1 cellular context compared by ENCODE assay signal in genomic region chr16:58459344-58460218, GRCh38.
TF ChIP-seq lines count a peak whose summit lies in the region.

No MANE protein-coding gene starts in this region.

TF ChIP-seq in SK-N-SH treated with all-trans-retinoic acid at 6 μM for 48 hours, 23 proteins besides CTCF, POLR2A, EP300 and RAD21 (continued from another document):
- no peak for TF ChIP-seq ZFP3 (CRISPR knock-in tag; IDR thresholded peaks at IDR 0.05)
- TF ChIP-seq ZNF8 (CRISPR knock-in tag; IDR thresholded peaks at IDR 0.05) = no peak
- TF ChIP-seq ISL1 (CRISPR knock-in tag; IDR thresholded peaks at IDR 0.05) = no peak
- TF ChIP-seq PATZ1 (CRISPR knock-in tag; IDR thresholded peaks at IDR 0.05; ENCODE audit: borderline replicate concordance) = no peak
- TF ChIP-seq OSR1 (CRISPR knock-in tag; IDR thresholded peaks at IDR 0.05) = no peak
- no peak for TF ChIP-seq CSDC2 (CRISPR knock-in tag; IDR thresholded peaks at IDR 0.05)
- no peak for TF ChIP-seq ZNF70 (CRISPR knock-in tag; IDR thresholded peaks at IDR 0.05)
- TF ChIP-seq ARNTL (CRISPR knock-in tag; IDR thresholded peaks at IDR 0.05; ENCODE audit: borderline replicate concordance, low read depth) = no peak
- no peak for TF ChIP-seq BACH2 (CRISPR knock-in tag; IDR thresholded peaks at IDR 0.05; ENCODE audit: borderline replicate concordance)
- TF ChIP-seq TCF4 (CRISPR knock-in tag; IDR thresholded peaks at IDR 0.05; ENCODE audit: borderline replicate concordance) = no peak
TF ChIP-seq in SK-N-SH treated with all-trans-retinoic acid at 6 μM for 48 hours: peak in this region for 0.
